Comparison of ENCODE assay signal across 8 cellular contexts in genomic region chr5:140400730-140401361, GRCh38. TPM values are rescaled to one million over a fixed set of nuclear protein-coding genes. Genes with fewer than 3 reads are reported as not detected.
DNase-seq lines count a peak whose midpoint lies in the region; ATAC-seq and TF ChIP-seq lines count a peak whose summit lies in the region.

No MANE protein-coding gene starts in this region.

- H3K79me2 ChIP-seq in SK-N-SH (ENCODE audit: insufficient read depth): peaks cover 46% of the 10 kb centered on the region

- TF ChIP-seq CTCF in GM10266 (IDR thresholded peaks at IDR 0.05; ENCODE audit: control insufficient read depth, insufficient read depth, low read depth, missing control alignments) (no peak), SK-N-SH (IDR thresholded peaks at IDR 0.05) (no peak), glutamatergic neuron (IDR thresholded peaks at IDR 0.05; ENCODE audit: partially characterized antibody, unreplicated experiment) (no peak)

- H3K9me3 ChIP-seq in SK-N-SH: no peaks in the 10 kb centered on the region

- H3K9me3 Mint-ChIP-seq in activated naive CD4-positive, alpha-beta T cell treated with anti-CD3 and anti-CD28 coated beads, Interleukin-2, amount 50 U/mL, for 72 hours: no peaks in the 10 kb centered on the region
- H3K9me3 Mint-ChIP-seq in glutamatergic neuron (ENCODE audit: unreplicated experiment): peaks cover 2% of the 10 kb centered on the region

- POLR2A ChIA-PET in SK-N-SH (lab: Yijun Ruan, JAX): interaction anchor here (0.7 to 2.2 kb wide), 7 partner anchors 35 to 247 kb away, joined by 3 to 6 read pairs (median 4); partner anchors contain the start of genes APBB3, EIF4EBP3, HBEGF and IK

- H3K9ac ChIP-seq in SK-N-SH: peak overlapping the region; percentile 39; the same call in 1 of the 2 replicates

- TF ChIP-seq RAD21 in SK-N-SH (IDR thresholded peaks at IDR 0.05; ENCODE audit: low read length): no peak

- H3K36me3 ChIP-seq in SK-N-SH (replicated peaks in 1 of 2; ENCODE audit: control insufficient read depth in 1 of 2, insufficient read depth in 2 of 2, low read length in 1 of 2): no peaks in the 10 kb centered on the region

- peak overlapping the region; percentile 72 to 79 for H3K4me3 ChIP-seq in SK-N-SH (ENCODE audit: low read depth in 2 of 2, low read length in 1 of 2)

- H3K27me3 Mint-ChIP-seq in glutamatergic neuron (ENCODE audit: unreplicated experiment): peaks cover 4% of the 10 kb centered on the region

- H3F3A ChIP-seq in SK-N-SH (replicated peaks; ENCODE audit: insufficient read depth): peaks cover 17% of the 10 kb centered on the region

- peaks cover 36% of the 10 kb centered on the region for H4K20me1 ChIP-seq in SK-N-SH (ENCODE audit: insufficient read depth)

- CTCF ChIA-PET in SK-N-SH (lab: Yijun Ruan, JAX): interaction anchor here (0.6 to 1.0 kb wide), 3 partner anchors 163 to 319 kb away, joined by 3 read pairs; partner anchors contain the start of gene APBB3

- H3K4me1 ChIP-seq in SK-N-SH (ENCODE audit: control insufficient read depth in 1 of 2, insufficient read depth in 2 of 2, low read depth in 1 of 2, low read length in 1 of 2): peaks cover 0 to 4% of the 10 kb centered on the region in 2 experiments; a peak in 1 of 4 replicates

- H3K9me2 ChIP-seq in SK-N-SH: no peaks in the 10 kb centered on the region

- no peak for TF ChIP-seq EP300 in SK-N-SH (IDR thresholded peaks at IDR 0.05; ENCODE audit: borderline replicate concordance in 1 of 2, low read depth in 1 of 2, low read length in 1 of 2)

- peak overlapping the region; percentile 82 for H3K4me2 ChIP-seq in SK-N-SH

- DNase-seq in GM10266 (ENCODE audit: extremely low spot score) (peak; percentile 93), NCI-H1092 (lab: John Stamatoyannopoulos, UW) (peak; percentile 87), SK-N-SH (peak; percentile 89), glutamatergic neuron (peak; percentile 79), occipital lobe (lab: John Stamatoyannopoulos, UW) (peak; percentile 94)
- peak; percentile 83 to 93 for DNase-seq in activated naive CD4-positive, alpha-beta T cell treated with anti-CD3 and anti-CD28 coated beads, Interleukin-2, amount 50 U/mL, for 72 hours (ENCODE audit: low spot score in 2 of 2)

- H2AFZ ChIP-seq in SK-N-SH (ENCODE audit: low read depth): peak overlapping the region; percentile 75

- H3K27me3 ChIP-seq in SK-N-SH (ENCODE audit: insufficient read depth): no peaks in the 10 kb centered on the region

- H3K27ac Mint-ChIP-seq in activated naive CD4-positive, alpha-beta T cell treated with anti-CD3 and anti-CD28 coated beads, Interleukin-2, amount 50 U/mL, for 72 hours: peak overlapping the region in 1 of 2 donors; percentile 95
- no peak overlapping the region for H3K27ac Mint-ChIP-seq in glutamatergic neuron (ENCODE audit: unreplicated experiment)

- H3K27ac ChIP-seq in SK-N-SH (ENCODE audit: low read depth in 2 of 2, low read length in 1 of 2): peak overlapping the region; percentile 29 to 95
- H3K27ac ChIP-seq in temporal lobe (ENCODE audit: low read depth, low read length): peak overlapping the region; percentile 92

- peak; percentile 65 for ATAC-seq in HG02610 (IDR thresholded peaks at IDR 0.05; ENCODE audit: unreplicated experiment)
- peak; percentile 79 for ATAC-seq in activated naive CD4-positive, alpha-beta T cell treated with anti-CD3 and anti-CD28 coated beads, Interleukin-2, amount 50 U/mL, for 72 hours

- peaks cover 14% of the 10 kb centered on the region for H3K4me1 Mint-ChIP-seq in glutamatergic neuron (ENCODE audit: low read depth, unreplicated experiment)

- no peak overlapping the region for H3K4me3 Mint-ChIP-seq in glutamatergic neuron (ENCODE audit: unreplicated experiment)

- WGBS in SK-N-SH (ENCODE audit: low lambda C conversion rate): 1% methylated on average over 24 of the region's 54 CpGs

- H3K36me3 Mint-ChIP-seq in activated naive CD4-positive, alpha-beta T cell treated with anti-CD3 and anti-CD28 coated beads, Interleukin-2, amount 50 U/mL, for 72 hours: peaks cover 7 to 9% of the 10 kb centered on the region in 2 donors
- H3K36me3 Mint-ChIP-seq in glutamatergic neuron (ENCODE audit: unreplicated experiment): no peaks in the 10 kb centered on the region

TF ChIP-seq in SK-N-SH, 30 proteins besides CTCF, POLR2A, EP300 and RAD21 (continues in another document):
- TF ChIP-seq GABPA (IDR thresholded peaks at IDR 0.05; ENCODE audit: low read depth): no peak
- TF ChIP-seq RFX5 (IDR thresholded peaks at IDR 0.05; ENCODE audit: low read length): no peak
- TF ChIP-seq REST (IDR thresholded peaks at IDR 0.05; ENCODE audit: low read depth, low read length): peak; percentile 99
- TF ChIP-seq NFIC (IDR thresholded peaks at IDR 0.05; ENCODE audit: borderline replicate concordance): no peak
- TF ChIP-seq JUND (IDR thresholded peaks at IDR 0.05): no peak
- peak; percentile 99 for TF ChIP-seq SIN3A (IDR thresholded peaks at IDR 0.05; ENCODE audit: borderline replicate concordance, low read depth, low read length)
- TF ChIP-seq YY1 (IDR thresholded peaks at IDR 0.05; ENCODE audit: low read depth): no peak; the same call in 1 of the 2 replicates
- peak; percentile 90 for TF ChIP-seq MXI1 (IDR thresholded peaks at IDR 0.05; ENCODE audit: low read depth, low read length)
- TF ChIP-seq FOXM1 (IDR thresholded peaks at IDR 0.05; ENCODE audit: low read depth): no peak
- TF ChIP-seq PBX3 (IDR thresholded peaks at IDR 0.05): peak; percentile 96
- TF ChIP-seq FOXJ3 (CRISPR knock-in tag; IDR thresholded peaks at IDR 0.05): no peak
- no peak for TF ChIP-seq POLR2AphosphoS5 (IDR thresholded peaks at IDR 0.05; ENCODE audit: low read depth, low read length)
- 0 out of 2 replicates have a peak, but pooled peaks have one; percentile 23 for TF ChIP-seq TEAD4 (IDR thresholded peaks at IDR 0.05; ENCODE audit: borderline replicate concordance, insufficient read depth)
- TF ChIP-seq TAF1 (IDR thresholded peaks at IDR 0.05; ENCODE audit: borderline replicate concordance, low read depth, low read length): peak; percentile 24; the same call in 1 of the 2 replicates
- TF ChIP-seq GATA2 (CRISPR knock-in tag; IDR thresholded peaks at IDR 0.05): 0 out of 2 replicates have a peak, but pooled peaks have one; percentile 7
- no peak for TF ChIP-seq EZH2phosphoT487 (IDR thresholded peaks at IDR 0.05; ENCODE audit: borderline replicate concordance, low read depth)

RNA-seq across cellular contexts. Expression of gene ANKHD1, which starts 0.8 kb away (rescaled TPM):
- polyA plus RNA-seq in SK-N-SH (2012; rRNA removed): 26.7 and 36.4 TPM in 2 replicates
- 23.0 and 24.5 TPM in 2 replicates for polyA plus RNA-seq in SK-N-SH (2012; cell fraction: cytosol; rRNA removed)
- 62.8 and 92.2 TPM in 2 replicates for polyA plus RNA-seq in SK-N-SH (2012; cell fraction: nucleus; rRNA removed)
- 100 to 1,000 TPM; 107 to 143 TPM for total RNA-seq in activated naive CD4-positive, alpha-beta T cell treated with anti-CD3 and anti-CD28 coated beads, Interleukin-2, amount 50 U/mL, for 72 hours
- total RNA-seq in glutamatergic neuron (ENCODE audit: unreplicated experiment) (105 TPM), occipital lobe (104 TPM), temporal lobe (79.7 TPM)

RNA-seq across cellular contexts. Expression of gene SLC4A9, which starts 40.9 kb away (rescaled TPM):
- 0.02 TPM in 1 of 2 replicates, not detected in the other for polyA plus RNA-seq in SK-N-SH (2012; rRNA removed)
- polyA plus RNA-seq in SK-N-SH (2012; cell fraction: cytosol; rRNA removed): 0.01 TPM in 2 replicates
- polyA plus RNA-seq in SK-N-SH (2012; cell fraction: nucleus; rRNA removed): 0.09 and 0.10 TPM in 2 replicates
- total RNA-seq in activated naive CD4-positive, alpha-beta T cell treated with anti-CD3 and anti-CD28 coated beads, Interleukin-2, amount 50 U/mL, for 72 hours: under 1 TPM; 0.25 to 0.41 TPM
- total RNA-seq in glutamatergic neuron (ENCODE audit: unreplicated experiment) (not detected), occipital lobe (under 0.01 TPM), temporal lobe (under 0.01 TPM)

RNA-seq across cellular contexts. Expression of gene HBEGF, which starts 54.4 kb away (rescaled TPM):
- 56.2 and 59.8 TPM in 2 replicates for polyA plus RNA-seq in SK-N-SH (2012; rRNA removed)
- 39.3 and 56.3 TPM in 2 replicates for polyA plus RNA-seq in SK-N-SH (2012; cell fraction: cytosol; rRNA removed)
- polyA plus RNA-seq in SK-N-SH (2012; cell fraction: nucleus; rRNA removed): 73.4 and 106 TPM in 2 replicates
- 10 to 100 TPM in 1 of 2 donors, 1 to 10 TPM in 1; 6.9 to 10.5 TPM for total RNA-seq in activated naive CD4-positive, alpha-beta T cell treated with anti-CD3 and anti-CD28 coated beads, Interleukin-2, amount 50 U/mL, for 72 hours
- total RNA-seq in glutamatergic neuron (ENCODE audit: unreplicated experiment) (2.5 TPM), occipital lobe (8.7 TPM), temporal lobe (14.3 TPM)

Comparison
In these comparisons a context has a peak if more than half of its experiments do, and no peak if none do; other contexts are left out.
1. Peak in every context shown above with its lines: DNase-seq, ATAC-seq, H3K4me3 ChIP-seq and H3K27ac ChIP-seq.